ENCODE assay signal across 8 cellular contexts in the genomic region with DNA sequence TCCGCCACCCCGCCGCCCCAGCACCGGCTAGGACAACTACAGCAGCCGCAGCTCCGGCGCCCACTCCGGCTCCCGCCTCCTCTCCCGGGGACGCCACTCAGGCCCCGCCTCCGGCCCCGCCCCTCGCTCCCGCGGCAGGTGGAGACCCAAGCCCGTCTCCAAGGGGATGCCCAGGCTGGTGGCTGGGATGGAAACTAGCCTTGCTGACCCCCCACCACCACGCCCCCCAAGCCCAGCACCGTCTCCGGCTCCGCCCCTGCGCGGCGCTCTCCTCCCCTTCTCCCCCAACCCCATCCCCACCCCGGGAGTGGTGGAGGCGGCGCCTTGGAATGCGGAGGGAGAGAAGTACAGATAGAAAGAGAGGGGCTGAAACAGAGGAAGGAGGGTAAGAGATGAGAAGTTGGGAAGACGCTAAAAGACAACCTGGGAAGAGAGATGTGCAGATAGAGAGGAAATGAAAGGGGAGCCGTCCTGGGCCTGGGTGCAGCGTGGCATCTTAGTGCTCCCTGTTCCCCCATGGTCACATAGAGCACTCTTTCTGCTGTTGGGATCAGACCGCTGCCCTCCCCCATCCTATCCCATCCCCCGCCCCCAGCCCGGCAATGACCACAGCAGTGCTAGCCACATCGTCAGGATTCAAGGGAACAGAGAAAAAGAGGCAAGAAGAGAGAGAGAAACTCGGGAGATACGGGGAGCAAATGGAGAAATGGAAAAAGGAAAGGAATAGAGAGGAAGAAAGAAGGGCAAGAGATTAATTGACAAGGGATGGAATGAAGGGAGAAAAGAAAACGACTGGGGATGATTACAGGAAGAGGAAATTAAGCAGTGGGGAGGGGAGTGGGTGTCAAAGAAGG. TPM values are rescaled to one million over a fixed set of nuclear protein-coding genes. Genes with fewer than 3 reads are reported as not detected.
DNase-seq lines count a peak whose midpoint lies in the region; ATAC-seq, FAIRE-seq and TF ChIP-seq lines count a peak whose summit lies in the region.

A gene with protein sequence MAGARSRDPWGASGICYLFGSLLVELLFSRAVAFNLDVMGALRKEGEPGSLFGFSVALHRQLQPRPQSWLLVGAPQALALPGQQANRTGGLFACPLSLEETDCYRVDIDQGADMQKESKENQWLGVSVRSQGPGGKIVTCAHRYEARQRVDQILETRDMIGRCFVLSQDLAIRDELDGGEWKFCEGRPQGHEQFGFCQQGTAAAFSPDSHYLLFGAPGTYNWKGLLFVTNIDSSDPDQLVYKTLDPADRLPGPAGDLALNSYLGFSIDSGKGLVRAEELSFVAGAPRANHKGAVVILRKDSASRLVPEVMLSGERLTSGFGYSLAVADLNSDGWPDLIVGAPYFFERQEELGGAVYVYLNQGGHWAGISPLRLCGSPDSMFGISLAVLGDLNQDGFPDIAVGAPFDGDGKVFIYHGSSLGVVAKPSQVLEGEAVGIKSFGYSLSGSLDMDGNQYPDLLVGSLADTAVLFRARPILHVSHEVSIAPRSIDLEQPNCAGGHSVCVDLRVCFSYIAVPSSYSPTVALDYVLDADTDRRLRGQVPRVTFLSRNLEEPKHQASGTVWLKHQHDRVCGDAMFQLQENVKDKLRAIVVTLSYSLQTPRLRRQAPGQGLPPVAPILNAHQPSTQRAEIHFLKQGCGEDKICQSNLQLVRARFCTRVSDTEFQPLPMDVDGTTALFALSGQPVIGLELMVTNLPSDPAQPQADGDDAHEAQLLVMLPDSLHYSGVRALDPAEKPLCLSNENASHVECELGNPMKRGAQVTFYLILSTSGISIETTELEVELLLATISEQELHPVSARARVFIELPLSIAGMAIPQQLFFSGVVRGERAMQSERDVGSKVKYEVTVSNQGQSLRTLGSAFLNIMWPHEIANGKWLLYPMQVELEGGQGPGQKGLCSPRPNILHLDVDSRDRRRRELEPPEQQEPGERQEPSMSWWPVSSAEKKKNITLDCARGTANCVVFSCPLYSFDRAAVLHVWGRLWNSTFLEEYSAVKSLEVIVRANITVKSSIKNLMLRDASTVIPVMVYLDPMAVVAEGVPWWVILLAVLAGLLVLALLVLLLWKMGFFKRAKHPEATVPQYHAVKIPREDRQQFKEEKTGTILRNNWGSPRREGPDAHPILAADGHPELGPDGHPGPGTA (minus strand): TSS at position 64 of the 854 bp plus-strand sequence. CDS start 222 bp downstream, outside the sequence.

- intact Hi-C loops in pancreas (cut with DNase I), result no loop called here

- no peaks in the 10 kb centered on the region for H3K36me3 Mint-ChIP-seq in activated naive CD4-positive, alpha-beta T cell treated with anti-CD3 and anti-CD28 coated beads, Interleukin-2, amount 50 U/mL, for 72 hours

- WGBS in pancreas, 2 donors, result 1% methylated on average over 30 to 39 of the region's 39 CpGs

- peak within 1 kb of the TSS in 1 of 2 donors; percentile 70 for H3K27ac Mint-ChIP-seq in activated naive CD4-positive, alpha-beta T cell treated with anti-CD3 and anti-CD28 coated beads, Interleukin-2, amount 50 U/mL, for 72 hours

- H3K4me1 ChIP-seq in RWPE2 (ENCODE audit: insufficient read depth, poor library complexity, severe bottlenecking) (no peaks in the 10 kb centered on the region), cardiac muscle cell (ENCODE audit: low read depth) (peaks cover 63% of the 10 kb centered on the region), pancreas (peaks cover 0 to 4% (median 0%) of the 10 kb centered on the region in 3 donors)

- DNase-seq in EH (ENCODE audit: low read depth) (peak; percentile 43), RWPE2 (ENCODE audit: low spot score) (no peak), cardiac muscle cell (ENCODE audit: low read depth in 1 of 2, low spot score in 1 of 2) (peak in 1 of 2 donors; percentile 95), pancreas (peak in 5 of 6 donors; percentile 58 to 88 (median 79)), urothelium cell line (ENCODE audit: low spot score) (peak; percentile 92), GF-D8 (lab: John Stamatoyannopoulos, UW) (no peak)
- DNase-seq in activated naive CD4-positive, alpha-beta T cell treated with anti-CD3 and anti-CD28 coated beads, Interleukin-2, amount 50 U/mL, for 72 hours (ENCODE audit: low spot score in 2 of 2), result peak in 1 of 2 donors; percentile 72

- no peaks in the 10 kb centered on the region for H3K9me3 Mint-ChIP-seq in activated naive CD4-positive, alpha-beta T cell treated with anti-CD3 and anti-CD28 coated beads, Interleukin-2, amount 50 U/mL, for 72 hours

- H3K4me3 ChIP-seq in RWPE2 (ENCODE audit: severe bottlenecking), result peak within 1 kb of the TSS; percentile 25
- peak within 1 kb of the TSS; percentile 82 for H3K4me3 ChIP-seq in cardiac muscle cell
- peak within 1 kb of the TSS; percentile 39 to 62 (median 44) for H3K4me3 ChIP-seq in pancreas

- H3K36me3 ChIP-seq in RWPE2 (ENCODE audit: low read depth) (no peaks in the 10 kb centered on the region), cardiac muscle cell (no peaks in the 10 kb centered on the region), pancreas (no peaks in the 10 kb centered on the region)

- FAIRE-seq in pancreas (lab: Jason Lieb, UNC) (no peak), urothelium cell line (lab: Jason Lieb, UNC) (no peak)

- H3K27ac ChIP-seq in RWPE2 (ENCODE audit: poor library complexity, severe bottlenecking) (no peak within 1 kb of the TSS), cardiac muscle cell (peak within 1 kb of the TSS; percentile 85), pancreas (no peak within 1 kb of the TSS)

- peak; percentile 54 for ATAC-seq in HG03066 (IDR thresholded peaks at IDR 0.05; ENCODE audit: low read depth, unreplicated experiment)
- peak; percentile 74 for ATAC-seq in RWPE2 (ENCODE audit: low read depth)
- peak; percentile 83 to 90 for ATAC-seq in activated naive CD4-positive, alpha-beta T cell treated with anti-CD3 and anti-CD28 coated beads, Interleukin-2, amount 50 U/mL, for 72 hours
- peak; percentile 79 to 95 (median 86) for ATAC-seq in pancreas

- TF ChIP-seq CTCF in RWPE2 (IDR thresholded peaks at IDR 0.05; ENCODE audit: poor library complexity, severe bottlenecking) (no peak), cardiac muscle cell (IDR thresholded peaks at IDR 0.05; ENCODE audit: low read depth, low read length) (no peak), pancreas (IDR thresholded peaks at IDR 0.05) (no peak)

- H3K27me3 ChIP-seq in RWPE2 (ENCODE audit: insufficient read depth, poor library complexity, severe bottlenecking), result peaks cover 21% of the 10 kb centered on the region
- no peaks in the 10 kb centered on the region for H3K27me3 ChIP-seq in cardiac muscle cell
- H3K27me3 ChIP-seq in pancreas, result no peaks in the 10 kb centered on the region

- H3K9me3 ChIP-seq in RWPE2 (ENCODE audit: severe bottlenecking) (no peaks in the 10 kb centered on the region), cardiac muscle cell (ENCODE audit: low read depth) (no peaks in the 10 kb centered on the region), pancreas (no peaks in the 10 kb centered on the region)

RNA-seq across cellular contexts. Expression of the gene that starts here (rescaled TPM):
- 10 to 100 TPM in 1 of 2 donors, 1 to 10 TPM in 1; 4.0 to 11.9 TPM for total RNA-seq in activated naive CD4-positive, alpha-beta T cell treated with anti-CD3 and anti-CD28 coated beads, Interleukin-2, amount 50 U/mL, for 72 hours
- total RNA-seq in cardiac muscle cell (93.9 and 101 TPM in 2 replicates), pancreas (10 to 100 TPM in 1 of 6 donors, 1 to 10 TPM in 5; 3.4 to 12.6 (median 7.3) TPM)
- polyA plus RNA-seq in cardiac muscle cell (32.9 and 39.5 TPM in 2 replicates), pancreas (10 to 100 TPM; 30.1 to 34.5 TPM)

Comparison
In these comparisons a context has a peak if more than half of its experiments do, and no peak if none do; other contexts are left out.
1. DNase-seq: peak in EH (single experiment), pancreas (5 of 6) and urothelium cell line (single experiment); none in RWPE2 (single experiment) and GF-D8 (single experiment).
2. H3K4me3 ChIP-seq: peak in every context shown above with its lines; median percentile 82 in cardiac muscle cell; 44 in pancreas; 25 in RWPE2.
3. Peak in every context shown above with its lines, with median percentiles within 50 percentile points of each other: ATAC-seq.